1 cellular context compared by ENCODE assay signal in the genomic region with DNA sequence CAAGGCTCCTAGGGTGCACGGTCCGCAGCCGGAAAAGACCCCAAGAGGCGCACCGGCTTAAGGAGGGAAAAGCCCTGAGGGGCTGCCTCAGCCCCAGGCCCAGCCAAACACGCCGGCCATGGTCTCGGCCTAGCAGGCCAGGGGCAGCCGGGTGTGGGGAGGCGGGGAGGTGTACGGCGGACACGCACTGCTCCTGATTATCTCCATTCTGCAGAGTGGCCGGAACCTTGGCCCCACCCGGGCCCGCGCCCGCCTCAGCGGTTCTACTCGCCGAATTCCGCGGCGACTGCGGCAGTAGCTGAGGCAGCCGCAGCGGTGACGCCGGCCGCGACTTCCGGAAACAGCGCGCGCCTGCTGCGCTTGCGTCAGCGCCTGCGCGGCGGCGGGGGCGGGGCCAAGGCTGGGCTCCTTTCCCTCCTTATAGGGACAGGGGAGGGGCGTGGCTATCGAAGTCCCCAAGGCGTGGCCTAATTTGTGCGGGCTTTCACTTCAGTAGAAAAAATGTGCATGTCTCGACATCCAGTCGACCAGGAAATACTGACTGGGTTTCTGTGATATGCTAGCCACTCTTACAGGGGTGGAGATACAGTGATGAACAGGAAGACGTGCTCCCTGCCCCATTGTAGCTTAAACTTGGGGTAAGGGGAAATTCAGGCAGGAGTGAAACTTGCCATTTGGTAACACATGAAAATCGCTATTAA.
TF ChIP-seq lines count a peak whose summit lies in the region.

A gene with protein sequence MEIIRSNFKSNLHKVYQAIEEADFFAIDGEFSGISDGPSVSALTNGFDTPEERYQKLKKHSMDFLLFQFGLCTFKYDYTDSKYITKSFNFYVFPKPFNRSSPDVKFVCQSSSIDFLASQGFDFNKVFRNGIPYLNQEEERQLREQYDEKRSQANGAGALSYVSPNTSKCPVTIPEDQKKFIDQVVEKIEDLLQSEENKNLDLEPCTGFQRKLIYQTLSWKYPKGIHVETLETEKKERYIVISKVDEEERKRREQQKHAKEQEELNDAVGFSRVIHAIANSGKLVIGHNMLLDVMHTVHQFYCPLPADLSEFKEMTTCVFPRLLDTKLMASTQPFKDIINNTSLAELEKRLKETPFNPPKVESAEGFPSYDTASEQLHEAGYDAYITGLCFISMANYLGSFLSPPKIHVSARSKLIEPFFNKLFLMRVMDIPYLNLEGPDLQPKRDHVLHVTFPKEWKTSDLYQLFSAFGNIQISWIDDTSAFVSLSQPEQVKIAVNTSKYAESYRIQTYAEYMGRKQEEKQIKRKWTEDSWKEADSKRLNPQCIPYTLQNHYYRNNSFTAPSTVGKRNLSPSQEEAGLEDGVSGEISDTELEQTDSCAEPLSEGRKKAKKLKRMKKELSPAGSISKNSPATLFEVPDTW (minus strand): TSS at position 342 of the 701 bp plus-strand sequence. CDS start 135 bp downstream, at position 207.

TF ChIP-seq in K562, 482 proteins besides CTCF, POLR2A, EP300 and RAD21 (continued from another document and continues in another):
- TF ChIP-seq ZBTB7A (IDR thresholded peaks at IDR 0.05; ENCODE audit: borderline replicate concordance, control insufficient read depth, low read depth, low read length) (peak; percentile 63; the same call in 1 of the 2 replicates), KAT2B (IDR thresholded peaks at IDR 0.05; ENCODE audit: low read depth, low read length) (no peak), SP1 (CRISPR knock-in tag; IDR thresholded peaks at IDR 0.05) (peak; percentile 89), RBM34 (IDR thresholded peaks at IDR 0.05; ENCODE audit: borderline replicate concordance, insufficient read depth, low read length) (no peak), FOXM1 (IDR thresholded peaks at IDR 0.05; ENCODE audit: low read depth) (no peak), FOXM1 (CRISPR knock-in tag; IDR thresholded peaks at IDR 0.05; ENCODE audit: low read depth) (no peak), NRF1 (conservative IDR thresholded peaks at IDR 0.05 in 1 of 2, IDR thresholded peaks at IDR 0.05 in 1 of 2) (peak; percentile 98), ZEB2 (IDR thresholded peaks at IDR 0.05) (no peak), POLR2AphosphoS2 (IDR thresholded peaks at IDR 0.05; ENCODE audit: low read length) (no peak; the same call in 1 of the 2 replicates), NELFE (IDR thresholded peaks at IDR 0.05; ENCODE audit: insufficient read depth, insufficient read length) (no peak), CBFA2T3 (IDR thresholded peaks at IDR 0.05) (peak; percentile 39), SAFB2 (IDR thresholded peaks at IDR 0.05; ENCODE audit: borderline replicate concordance, low read depth, low read length, severe bottlenecking) (no peak), ZFP30 (CRISPR knock-in tag; IDR thresholded peaks at IDR 0.05; ENCODE audit: borderline replicate concordance) (no peak), SAP30 (IDR thresholded peaks at IDR 0.05; ENCODE audit: borderline replicate concordance, insufficient read depth, low read depth, low read length, poor library complexity, severe bottlenecking) (peak; percentile 79), ZNF584 (CRISPR knock-in tag; IDR thresholded peaks at IDR 0.05; ENCODE audit: low read depth) (0 out of 2 replicates have a peak, but pooled peaks have one; percentile 22), RBM22 (IDR thresholded peaks at IDR 0.05; ENCODE audit: low read depth, low read length, poor library complexity, severe bottlenecking) (no peak), ZNF253 (CRISPR knock-in tag; conservative IDR thresholded peaks at IDR 0.05) (no peak), TOE1 (IDR thresholded peaks at IDR 0.05; ENCODE audit: borderline replicate concordance) (no peak), TOE1 (CRISPR knock-in tag; IDR thresholded peaks at IDR 0.05; ENCODE audit: borderline replicate concordance, low read depth) (no peak), CBX1 (IDR thresholded peaks at IDR 0.05; ENCODE audit: low read depth) (peak; percentile 82; the same call in 1 of the 2 replicates), STAG1 (CRISPR knock-in tag; IDR thresholded peaks at IDR 0.05; ENCODE audit: borderline replicate concordance) (no peak), ZNF316 (IDR thresholded peaks at IDR 0.05) (no peak), ZNF717 (CRISPR knock-in tag; IDR thresholded peaks at IDR 0.05) (no peak), KDM5B (IDR thresholded peaks at IDR 0.05; ENCODE audit: insufficient replicate concordance, low read depth, low read length) (peak; percentile 90), DACH1 (IDR thresholded peaks at IDR 0.05; ENCODE audit: partially characterized antibody) (no peak), XRCC5 (IDR thresholded peaks at IDR 0.05; ENCODE audit: low read depth, low read length) (no peak), BCOR (IDR thresholded peaks at IDR 0.05) (no peak), LCOR (CRISPR knock-in tag; IDR thresholded peaks at IDR 0.05) (0 out of 2 replicates have a peak, but pooled peaks have one; percentile 36), ZNF668 (CRISPR knock-in tag; IDR thresholded peaks at IDR 0.05) (no peak), ZFX (CRISPR knock-in tag; IDR thresholded peaks at IDR 0.05) (peak; percentile 99), ZNF140 (CRISPR knock-in tag; IDR thresholded peaks at IDR 0.05) (no peak), ZNF311 (CRISPR knock-in tag; IDR thresholded peaks at IDR 0.05) (no peak)
- TF ChIP-seq, protein P1, sequence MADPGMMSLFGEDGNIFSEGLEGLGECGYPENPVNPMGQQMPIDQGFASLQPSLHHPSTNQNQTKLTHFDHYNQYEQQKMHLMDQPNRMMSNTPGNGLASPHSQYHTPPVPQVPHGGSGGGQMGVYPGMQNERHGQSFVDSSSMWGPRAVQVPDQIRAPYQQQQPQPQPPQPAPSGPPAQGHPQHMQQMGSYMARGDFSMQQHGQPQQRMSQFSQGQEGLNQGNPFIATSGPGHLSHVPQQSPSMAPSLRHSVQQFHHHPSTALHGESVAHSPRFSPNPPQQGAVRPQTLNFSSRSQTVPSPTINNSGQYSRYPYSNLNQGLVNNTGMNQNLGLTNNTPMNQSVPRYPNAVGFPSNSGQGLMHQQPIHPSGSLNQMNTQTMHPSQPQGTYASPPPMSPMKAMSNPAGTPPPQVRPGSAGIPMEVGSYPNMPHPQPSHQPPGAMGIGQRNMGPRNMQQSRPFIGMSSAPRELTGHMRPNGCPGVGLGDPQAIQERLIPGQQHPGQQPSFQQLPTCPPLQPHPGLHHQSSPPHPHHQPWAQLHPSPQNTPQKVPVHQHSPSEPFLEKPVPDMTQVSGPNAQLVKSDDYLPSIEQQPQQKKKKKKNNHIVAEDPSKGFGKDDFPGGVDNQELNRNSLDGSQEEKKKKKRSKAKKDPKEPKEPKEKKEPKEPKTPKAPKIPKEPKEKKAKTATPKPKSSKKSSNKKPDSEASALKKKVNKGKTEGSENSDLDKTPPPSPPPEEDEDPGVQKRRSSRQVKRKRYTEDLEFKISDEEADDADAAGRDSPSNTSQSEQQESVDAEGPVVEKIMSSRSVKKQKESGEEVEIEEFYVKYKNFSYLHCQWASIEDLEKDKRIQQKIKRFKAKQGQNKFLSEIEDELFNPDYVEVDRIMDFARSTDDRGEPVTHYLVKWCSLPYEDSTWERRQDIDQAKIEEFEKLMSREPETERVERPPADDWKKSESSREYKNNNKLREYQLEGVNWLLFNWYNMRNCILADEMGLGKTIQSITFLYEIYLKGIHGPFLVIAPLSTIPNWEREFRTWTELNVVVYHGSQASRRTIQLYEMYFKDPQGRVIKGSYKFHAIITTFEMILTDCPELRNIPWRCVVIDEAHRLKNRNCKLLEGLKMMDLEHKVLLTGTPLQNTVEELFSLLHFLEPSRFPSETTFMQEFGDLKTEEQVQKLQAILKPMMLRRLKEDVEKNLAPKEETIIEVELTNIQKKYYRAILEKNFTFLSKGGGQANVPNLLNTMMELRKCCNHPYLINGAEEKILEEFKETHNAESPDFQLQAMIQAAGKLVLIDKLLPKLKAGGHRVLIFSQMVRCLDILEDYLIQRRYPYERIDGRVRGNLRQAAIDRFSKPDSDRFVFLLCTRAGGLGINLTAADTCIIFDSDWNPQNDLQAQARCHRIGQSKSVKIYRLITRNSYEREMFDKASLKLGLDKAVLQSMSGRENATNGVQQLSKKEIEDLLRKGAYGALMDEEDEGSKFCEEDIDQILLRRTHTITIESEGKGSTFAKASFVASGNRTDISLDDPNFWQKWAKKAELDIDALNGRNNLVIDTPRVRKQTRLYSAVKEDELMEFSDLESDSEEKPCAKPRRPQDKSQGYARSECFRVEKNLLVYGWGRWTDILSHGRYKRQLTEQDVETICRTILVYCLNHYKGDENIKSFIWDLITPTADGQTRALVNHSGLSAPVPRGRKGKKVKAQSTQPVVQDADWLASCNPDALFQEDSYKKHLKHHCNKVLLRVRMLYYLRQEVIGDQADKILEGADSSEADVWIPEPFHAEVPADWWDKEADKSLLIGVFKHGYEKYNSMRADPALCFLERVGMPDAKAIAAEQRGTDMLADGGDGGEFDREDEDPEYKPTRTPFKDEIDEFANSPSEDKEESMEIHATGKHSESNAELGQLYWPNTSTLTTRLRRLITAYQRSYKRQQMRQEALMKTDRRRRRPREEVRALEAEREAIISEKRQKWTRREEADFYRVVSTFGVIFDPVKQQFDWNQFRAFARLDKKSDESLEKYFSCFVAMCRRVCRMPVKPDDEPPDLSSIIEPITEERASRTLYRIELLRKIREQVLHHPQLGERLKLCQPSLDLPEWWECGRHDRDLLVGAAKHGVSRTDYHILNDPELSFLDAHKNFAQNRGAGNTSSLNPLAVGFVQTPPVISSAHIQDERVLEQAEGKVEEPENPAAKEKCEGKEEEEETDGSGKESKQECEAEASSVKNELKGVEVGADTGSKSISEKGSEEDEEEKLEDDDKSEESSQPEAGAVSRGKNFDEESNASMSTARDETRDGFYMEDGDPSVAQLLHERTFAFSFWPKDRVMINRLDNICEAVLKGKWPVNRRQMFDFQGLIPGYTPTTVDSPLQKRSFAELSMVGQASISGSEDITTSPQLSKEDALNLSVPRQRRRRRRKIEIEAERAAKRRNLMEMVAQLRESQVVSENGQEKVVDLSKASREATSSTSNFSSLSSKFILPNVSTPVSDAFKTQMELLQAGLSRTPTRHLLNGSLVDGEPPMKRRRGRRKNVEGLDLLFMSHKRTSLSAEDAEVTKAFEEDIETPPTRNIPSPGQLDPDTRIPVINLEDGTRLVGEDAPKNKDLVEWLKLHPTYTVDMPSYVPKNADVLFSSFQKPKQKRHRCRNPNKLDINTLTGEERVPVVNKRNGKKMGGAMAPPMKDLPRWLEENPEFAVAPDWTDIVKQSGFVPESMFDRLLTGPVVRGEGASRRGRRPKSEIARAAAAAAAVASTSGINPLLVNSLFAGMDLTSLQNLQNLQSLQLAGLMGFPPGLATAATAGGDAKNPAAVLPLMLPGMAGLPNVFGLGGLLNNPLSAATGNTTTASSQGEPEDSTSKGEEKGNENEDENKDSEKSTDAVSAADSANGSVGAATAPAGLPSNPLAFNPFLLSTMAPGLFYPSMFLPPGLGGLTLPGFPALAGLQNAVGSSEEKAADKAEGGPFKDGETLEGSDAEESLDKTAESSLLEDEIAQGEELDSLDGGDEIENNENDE (IDR thresholded peaks at IDR 0.05; ENCODE audit: low read depth, low read length) = no peak
- TF ChIP-seq, protein P2, sequence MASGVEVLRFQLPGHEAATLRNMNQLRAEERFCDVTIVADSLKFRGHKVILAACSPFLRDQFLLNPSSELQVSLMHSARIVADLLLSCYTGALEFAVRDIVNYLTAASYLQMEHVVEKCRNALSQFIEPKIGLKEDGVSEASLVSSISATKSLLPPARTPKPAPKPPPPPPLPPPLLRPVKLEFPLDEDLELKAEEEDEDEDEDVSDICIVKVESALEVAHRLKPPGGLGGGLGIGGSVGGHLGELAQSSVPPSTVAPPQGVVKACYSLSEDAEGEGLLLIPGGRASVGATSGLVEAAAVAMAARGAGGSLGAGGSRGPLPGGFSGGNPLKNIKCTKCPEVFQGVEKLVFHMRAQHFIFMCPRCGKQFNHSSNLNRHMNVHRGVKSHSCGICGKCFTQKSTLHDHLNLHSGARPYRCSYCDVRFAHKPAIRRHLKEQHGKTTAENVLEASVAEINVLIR (CRISPR knock-in tag; IDR thresholded peaks at IDR 0.05) = peak; percentile 67
- TF ChIP-seq, protein P3, sequence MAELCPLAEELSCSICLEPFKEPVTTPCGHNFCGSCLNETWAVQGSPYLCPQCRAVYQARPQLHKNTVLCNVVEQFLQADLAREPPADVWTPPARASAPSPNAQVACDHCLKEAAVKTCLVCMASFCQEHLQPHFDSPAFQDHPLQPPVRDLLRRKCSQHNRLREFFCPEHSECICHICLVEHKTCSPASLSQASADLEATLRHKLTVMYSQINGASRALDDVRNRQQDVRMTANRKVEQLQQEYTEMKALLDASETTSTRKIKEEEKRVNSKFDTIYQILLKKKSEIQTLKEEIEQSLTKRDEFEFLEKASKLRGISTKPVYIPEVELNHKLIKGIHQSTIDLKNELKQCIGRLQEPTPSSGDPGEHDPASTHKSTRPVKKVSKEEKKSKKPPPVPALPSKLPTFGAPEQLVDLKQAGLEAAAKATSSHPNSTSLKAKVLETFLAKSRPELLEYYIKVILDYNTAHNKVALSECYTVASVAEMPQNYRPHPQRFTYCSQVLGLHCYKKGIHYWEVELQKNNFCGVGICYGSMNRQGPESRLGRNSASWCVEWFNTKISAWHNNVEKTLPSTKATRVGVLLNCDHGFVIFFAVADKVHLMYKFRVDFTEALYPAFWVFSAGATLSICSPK (IDR thresholded peaks at IDR 0.05; ENCODE audit: borderline replicate concordance) = no peak
- TF ChIP-seq, protein P4, sequence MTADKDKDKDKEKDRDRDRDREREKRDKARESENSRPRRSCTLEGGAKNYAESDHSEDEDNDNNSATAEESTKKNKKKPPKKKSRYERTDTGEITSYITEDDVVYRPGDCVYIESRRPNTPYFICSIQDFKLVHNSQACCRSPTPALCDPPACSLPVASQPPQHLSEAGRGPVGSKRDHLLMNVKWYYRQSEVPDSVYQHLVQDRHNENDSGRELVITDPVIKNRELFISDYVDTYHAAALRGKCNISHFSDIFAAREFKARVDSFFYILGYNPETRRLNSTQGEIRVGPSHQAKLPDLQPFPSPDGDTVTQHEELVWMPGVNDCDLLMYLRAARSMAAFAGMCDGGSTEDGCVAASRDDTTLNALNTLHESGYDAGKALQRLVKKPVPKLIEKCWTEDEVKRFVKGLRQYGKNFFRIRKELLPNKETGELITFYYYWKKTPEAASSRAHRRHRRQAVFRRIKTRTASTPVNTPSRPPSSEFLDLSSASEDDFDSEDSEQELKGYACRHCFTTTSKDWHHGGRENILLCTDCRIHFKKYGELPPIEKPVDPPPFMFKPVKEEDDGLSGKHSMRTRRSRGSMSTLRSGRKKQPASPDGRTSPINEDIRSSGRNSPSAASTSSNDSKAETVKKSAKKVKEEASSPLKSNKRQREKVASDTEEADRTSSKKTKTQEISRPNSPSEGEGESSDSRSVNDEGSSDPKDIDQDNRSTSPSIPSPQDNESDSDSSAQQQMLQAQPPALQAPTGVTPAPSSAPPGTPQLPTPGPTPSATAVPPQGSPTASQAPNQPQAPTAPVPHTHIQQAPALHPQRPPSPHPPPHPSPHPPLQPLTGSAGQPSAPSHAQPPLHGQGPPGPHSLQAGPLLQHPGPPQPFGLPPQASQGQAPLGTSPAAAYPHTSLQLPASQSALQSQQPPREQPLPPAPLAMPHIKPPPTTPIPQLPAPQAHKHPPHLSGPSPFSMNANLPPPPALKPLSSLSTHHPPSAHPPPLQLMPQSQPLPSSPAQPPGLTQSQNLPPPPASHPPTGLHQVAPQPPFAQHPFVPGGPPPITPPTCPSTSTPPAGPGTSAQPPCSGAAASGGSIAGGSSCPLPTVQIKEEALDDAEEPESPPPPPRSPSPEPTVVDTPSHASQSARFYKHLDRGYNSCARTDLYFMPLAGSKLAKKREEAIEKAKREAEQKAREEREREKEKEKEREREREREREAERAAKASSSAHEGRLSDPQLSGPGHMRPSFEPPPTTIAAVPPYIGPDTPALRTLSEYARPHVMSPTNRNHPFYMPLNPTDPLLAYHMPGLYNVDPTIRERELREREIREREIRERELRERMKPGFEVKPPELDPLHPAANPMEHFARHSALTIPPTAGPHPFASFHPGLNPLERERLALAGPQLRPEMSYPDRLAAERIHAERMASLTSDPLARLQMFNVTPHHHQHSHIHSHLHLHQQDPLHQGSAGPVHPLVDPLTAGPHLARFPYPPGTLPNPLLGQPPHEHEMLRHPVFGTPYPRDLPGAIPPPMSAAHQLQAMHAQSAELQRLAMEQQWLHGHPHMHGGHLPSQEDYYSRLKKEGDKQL (CRISPR knock-in tag; IDR thresholded peaks at IDR 0.05; ENCODE audit: borderline replicate concordance) = no peak
